ENCODE assay signal across 1 cellular context in genomic region chr12:52924764-52925716, GRCh38.
TF ChIP-seq lines count a peak whose summit lies in the region.

No MANE protein-coding gene starts in this region.

TF ChIP-seq in K562, 482 proteins besides CTCF, POLR2A, EP300 and RAD21 (continued from another document and continues in another):
- TF ChIP-seq, protein P1, sequence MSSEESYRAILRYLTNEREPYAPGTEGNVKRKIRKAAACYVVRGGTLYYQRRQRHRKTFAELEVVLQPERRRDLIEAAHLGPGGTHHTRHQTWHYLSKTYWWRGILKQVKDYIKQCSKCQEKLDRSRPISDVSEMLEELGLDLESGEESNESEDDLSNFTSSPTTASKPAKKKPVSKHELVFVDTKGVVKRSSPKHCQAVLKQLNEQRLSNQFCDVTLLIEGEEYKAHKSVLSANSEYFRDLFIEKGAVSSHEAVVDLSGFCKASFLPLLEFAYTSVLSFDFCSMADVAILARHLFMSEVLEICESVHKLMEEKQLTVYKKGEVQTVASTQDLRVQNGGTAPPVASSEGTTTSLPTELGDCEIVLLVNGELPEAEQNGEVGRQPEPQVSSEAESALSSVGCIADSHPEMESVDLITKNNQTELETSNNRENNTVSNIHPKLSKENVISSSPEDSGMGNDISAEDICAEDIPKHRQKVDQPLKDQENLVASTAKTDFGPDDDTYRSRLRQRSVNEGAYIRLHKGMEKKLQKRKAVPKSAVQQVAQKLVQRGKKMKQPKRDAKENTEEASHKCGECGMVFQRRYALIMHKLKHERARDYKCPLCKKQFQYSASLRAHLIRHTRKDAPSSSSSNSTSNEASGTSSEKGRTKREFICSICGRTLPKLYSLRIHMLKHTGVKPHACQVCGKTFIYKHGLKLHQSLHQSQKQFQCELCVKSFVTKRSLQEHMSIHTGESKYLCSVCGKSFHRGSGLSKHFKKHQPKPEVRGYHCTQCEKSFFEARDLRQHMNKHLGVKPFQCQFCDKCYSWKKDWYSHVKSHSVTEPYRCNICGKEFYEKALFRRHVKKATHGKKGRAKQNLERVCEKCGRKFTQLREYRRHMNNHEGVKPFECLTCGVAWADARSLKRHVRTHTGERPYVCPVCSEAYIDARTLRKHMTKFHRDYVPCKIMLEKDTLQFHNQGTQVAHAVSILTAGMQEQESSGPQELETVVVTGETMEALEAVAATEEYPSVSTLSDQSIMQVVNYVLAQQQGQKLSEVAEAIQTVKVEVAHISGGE (CRISPR knock-in tag; IDR thresholded peaks at IDR 0.05): no peak
- TF ChIP-seq ZNF324 (CRISPR knock-in tag; IDR thresholded peaks at IDR 0.05) (no peak), NR0B1 (IDR thresholded peaks at IDR 0.05; ENCODE audit: partially characterized antibody) (no peak), ZC3H8 (IDR thresholded peaks at IDR 0.05) (no peak), HSF4 (CRISPR knock-in tag; IDR thresholded peaks at IDR 0.05; ENCODE audit: borderline replicate concordance) (no peak), ZNF282 (CRISPR knock-in tag; IDR thresholded peaks at IDR 0.05) (no peak), ZNF592 (IDR thresholded peaks at IDR 0.05) (no peak), ZBTB7A (IDR thresholded peaks at IDR 0.05; ENCODE audit: borderline replicate concordance, control insufficient read depth, low read depth, low read length) (no peak), SIRT6 (IDR thresholded peaks at IDR 0.05; ENCODE audit: low read depth, low read length) (no peak), JUN (IDR thresholded peaks at IDR 0.05; ENCODE audit: borderline replicate concordance, low read depth, low read length) (peak; percentile 85), JUN (CRISPR knock-in tag; IDR thresholded peaks at IDR 0.05; ENCODE audit: borderline replicate concordance) (no peak), ARID1B (IDR thresholded peaks at IDR 0.05) (peak; percentile 97), E2F1 (CRISPR knock-in tag; IDR thresholded peaks at IDR 0.05) (no peak), ZNF766 (CRISPR knock-in tag; conservative IDR thresholded peaks at IDR 0.05) (no peak), HDAC6 (IDR thresholded peaks at IDR 0.05; ENCODE audit: low read depth, low read length) (no peak), MBD2 (IDR thresholded peaks at IDR 0.05; ENCODE audit: borderline replicate concordance, low read depth) (peak; percentile 40; the same call in 1 of the 2 replicates), XRCC4 (IDR thresholded peaks at IDR 0.05; ENCODE audit: extremely low read depth, insufficient read depth, insufficient read length) (no peak), HMG20A (CRISPR knock-in tag; conservative IDR thresholded peaks at IDR 0.05) (no peak), POLR2G (IDR thresholded peaks at IDR 0.05; ENCODE audit: low read depth, low read length) (no peak), HNRNPL (IDR thresholded peaks at IDR 0.05; ENCODE audit: low read depth, low read length) (no peak), POLR3A (IDR thresholded peaks at IDR 0.05; ENCODE audit: borderline replicate concordance, extremely low read depth, insufficient read depth, insufficient read length) (no peak), HDAC3 (IDR thresholded peaks at IDR 0.05; ENCODE audit: borderline replicate concordance, partially characterized antibody) (peak; percentile 66), ELK3 (CRISPR knock-in tag; IDR thresholded peaks at IDR 0.05) (no peak), FOXO4 (CRISPR knock-in tag; IDR thresholded peaks at IDR 0.05) (no peak), RB1 (IDR thresholded peaks at IDR 0.05; ENCODE audit: low read depth) (no peak), TOE1 (IDR thresholded peaks at IDR 0.05; ENCODE audit: borderline replicate concordance) (no peak), TOE1 (CRISPR knock-in tag; IDR thresholded peaks at IDR 0.05; ENCODE audit: borderline replicate concordance, low read depth) (no peak), PCBP1 (IDR thresholded peaks at IDR 0.05; ENCODE audit: low read depth, low read length, poor library complexity, severe bottlenecking) (no peak), CCNT2 (IDR thresholded peaks at IDR 0.05; ENCODE audit: borderline replicate concordance, extremely low read depth, insufficient read length, low read depth, low read length) (peak; percentile 81), RBM39 (optimal IDR thresholded peaks at IDR 0.05; ENCODE audit: low read depth, low read length) (no peak), FOXP1 (CRISPR knock-in tag; IDR thresholded peaks at IDR 0.05) (no peak), ZNF778 (CRISPR knock-in tag; IDR thresholded peaks at IDR 0.05) (no peak), PRMT5 (CRISPR knock-in tag; IDR thresholded peaks at IDR 0.05) (no peak), PCBP2 (IDR thresholded peaks at IDR 0.05; ENCODE audit: low read depth, low read length, poor library complexity, severe bottlenecking) (no peak), NR2C1 (IDR thresholded peaks at IDR 0.05) (no peak), NR2C1 (tag; IDR thresholded peaks at IDR 0.05) (0 out of 2 replicates have a peak, but pooled peaks have one; percentile 9), ZEB2 (IDR thresholded peaks at IDR 0.05) (peak; percentile 85), HDGF (IDR thresholded peaks at IDR 0.05) (no peak), CREB3L1 (IDR thresholded peaks at IDR 0.05; ENCODE audit: borderline replicate concordance, low read depth) (no peak)
- TF ChIP-seq, protein P2, sequence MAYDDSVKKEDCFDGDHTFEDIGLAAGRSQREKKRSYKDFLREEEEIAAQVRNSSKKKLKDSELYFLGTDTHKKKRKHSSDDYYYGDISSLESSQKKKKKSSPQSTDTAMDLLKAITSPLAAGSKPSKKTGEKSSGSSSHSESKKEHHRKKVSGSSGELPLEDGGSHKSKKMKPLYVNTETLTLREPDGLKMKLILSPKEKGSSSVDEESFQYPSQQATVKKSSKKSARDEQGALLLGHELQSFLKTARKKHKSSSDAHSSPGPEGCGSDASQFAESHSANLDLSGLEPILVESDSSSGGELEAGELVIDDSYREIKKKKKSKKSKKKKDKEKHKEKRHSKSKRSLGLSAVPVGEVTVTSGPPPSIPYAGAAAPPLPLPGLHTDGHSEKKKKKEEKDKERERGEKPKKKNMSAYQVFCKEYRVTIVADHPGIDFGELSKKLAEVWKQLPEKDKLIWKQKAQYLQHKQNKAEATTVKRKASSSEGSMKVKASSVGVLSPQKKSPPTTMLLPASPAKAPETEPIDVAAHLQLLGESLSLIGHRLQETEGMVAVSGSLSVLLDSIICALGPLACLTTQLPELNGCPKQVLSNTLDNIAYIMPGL (CRISPR knock-in tag; IDR thresholded peaks at IDR 0.05): no peak
- TF ChIP-seq, protein P3, sequence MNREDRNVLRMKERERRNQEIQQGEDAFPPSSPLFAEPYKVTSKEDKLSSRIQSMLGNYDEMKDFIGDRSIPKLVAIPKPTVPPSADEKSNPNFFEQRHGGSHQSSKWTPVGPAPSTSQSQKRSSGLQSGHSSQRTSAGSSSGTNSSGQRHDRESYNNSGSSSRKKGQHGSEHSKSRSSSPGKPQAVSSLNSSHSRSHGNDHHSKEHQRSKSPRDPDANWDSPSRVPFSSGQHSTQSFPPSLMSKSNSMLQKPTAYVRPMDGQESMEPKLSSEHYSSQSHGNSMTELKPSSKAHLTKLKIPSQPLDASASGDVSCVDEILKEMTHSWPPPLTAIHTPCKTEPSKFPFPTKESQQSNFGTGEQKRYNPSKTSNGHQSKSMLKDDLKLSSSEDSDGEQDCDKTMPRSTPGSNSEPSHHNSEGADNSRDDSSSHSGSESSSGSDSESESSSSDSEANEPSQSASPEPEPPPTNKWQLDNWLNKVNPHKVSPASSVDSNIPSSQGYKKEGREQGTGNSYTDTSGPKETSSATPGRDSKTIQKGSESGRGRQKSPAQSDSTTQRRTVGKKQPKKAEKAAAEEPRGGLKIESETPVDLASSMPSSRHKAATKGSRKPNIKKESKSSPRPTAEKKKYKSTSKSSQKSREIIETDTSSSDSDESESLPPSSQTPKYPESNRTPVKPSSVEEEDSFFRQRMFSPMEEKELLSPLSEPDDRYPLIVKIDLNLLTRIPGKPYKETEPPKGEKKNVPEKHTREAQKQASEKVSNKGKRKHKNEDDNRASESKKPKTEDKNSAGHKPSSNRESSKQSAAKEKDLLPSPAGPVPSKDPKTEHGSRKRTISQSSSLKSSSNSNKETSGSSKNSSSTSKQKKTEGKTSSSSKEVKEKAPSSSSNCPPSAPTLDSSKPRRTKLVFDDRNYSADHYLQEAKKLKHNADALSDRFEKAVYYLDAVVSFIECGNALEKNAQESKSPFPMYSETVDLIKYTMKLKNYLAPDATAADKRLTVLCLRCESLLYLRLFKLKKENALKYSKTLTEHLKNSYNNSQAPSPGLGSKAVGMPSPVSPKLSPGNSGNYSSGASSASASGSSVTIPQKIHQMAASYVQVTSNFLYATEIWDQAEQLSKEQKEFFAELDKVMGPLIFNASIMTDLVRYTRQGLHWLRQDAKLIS (CRISPR knock-in tag; IDR thresholded peaks at IDR 0.05): no peak
